ENCODE assay signal across 1 cellular context in the genomic region with DNA sequence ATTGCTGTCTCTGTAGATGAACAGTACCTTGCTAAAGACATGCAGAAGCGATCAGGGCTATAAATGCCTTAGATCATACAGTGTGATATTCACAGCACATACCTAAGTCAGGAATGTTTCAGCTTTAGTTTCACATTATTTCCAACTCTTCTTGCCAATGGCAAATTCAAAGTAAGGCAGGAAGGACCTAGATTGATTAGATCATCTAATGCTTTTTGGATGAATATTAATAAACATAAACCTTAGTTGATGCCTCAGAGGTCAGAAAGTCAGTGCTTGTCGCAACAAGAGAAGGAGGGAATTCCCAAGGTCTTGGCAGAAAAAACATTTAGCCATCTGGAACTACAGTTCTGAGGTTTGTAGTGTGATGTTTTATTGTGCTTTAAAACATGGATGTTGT.
TF ChIP-seq lines count a peak whose summit lies in the region.

No MANE protein-coding gene starts in this region.

TF ChIP-seq in HEK293T, 16 proteins besides CTCF, POLR2A, EP300 and RAD21 (continued from another document):
- TF ChIP-seq ZNF384 (IDR thresholded peaks at IDR 0.05) (no peak), FOXA1 (IDR thresholded peaks at IDR 0.05) (no peak)
TF ChIP-seq in HEK293T: peak in this region for 0.
